14 cellular contexts compared by ENCODE assay signal in the genomic region with DNA sequence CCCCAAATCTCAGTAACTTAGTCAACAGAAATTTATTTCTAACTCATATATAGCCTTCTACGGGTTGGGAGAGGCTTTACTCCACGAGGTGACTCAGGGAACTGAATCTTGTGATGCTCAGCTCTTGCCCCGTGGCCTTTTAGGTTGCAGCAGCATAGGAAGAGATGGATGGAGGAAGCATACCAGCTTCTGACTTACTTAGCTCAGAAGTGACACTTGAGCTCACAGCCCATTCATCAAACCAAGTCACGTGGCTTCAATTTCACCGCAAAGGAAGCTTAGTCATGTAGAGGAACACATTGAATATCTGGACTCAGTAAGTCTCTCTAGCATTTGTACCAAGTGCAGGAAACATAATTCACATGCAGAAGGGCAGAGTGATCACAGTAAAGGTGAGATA.
DNase-seq lines count a peak whose midpoint lies in the region; ATAC-seq and TF ChIP-seq lines count a peak whose summit lies in the region.
"Had no signal": no experiment of that assay in that cellular context is flagged by ENCODE, and none has a peak within 500 bp of the region (broad histone marks: within the 10 kb centered on the region; RNA-seq: fewer than 3 reads in every experiment).

No MANE protein-coding gene starts in this region.

- no peak overlapping the region for H3K27ac ChIP-seq in breast epithelium

- no peaks in the 10 kb centered on the region for H3K36me3 ChIP-seq in breast epithelium

- POLR2A ChIA-PET in MCF 10A (lab: Yijun Ruan, JAX): no interaction called here

- H3K4me3 Mint-ChIP-seq in MCF 10A (ENCODE audit: unreplicated experiment): no peak overlapping the region
- H3K4me3 Mint-ChIP-seq in activated T-helper 2 cell treated with anti-CD3 and anti-CD28 coated beads, Interferon-gamma antibody, Interleukin-2, Interleukin-4, amounts not matched to agents 10 μg/mL and 5 μg/mL and 100 μg/mL, durations not matched to agents 14 hours and 24 hours and 36 hours (ENCODE audit: low read depth): no peak overlapping the region
- H3K4me3 Mint-ChIP-seq: neural crest cell had no signal

- peaks cover 16% of the 10 kb centered on the region for H3K27me3 Mint-ChIP-seq in MCF 10A (ENCODE audit: insufficient read depth, unreplicated experiment)
- no peaks in the 10 kb centered on the region for H3K27me3 Mint-ChIP-seq in activated T-helper 2 cell treated with anti-CD3 and anti-CD28 coated beads, Interferon-gamma antibody, Interleukin-2, Interleukin-4, amounts not matched to agents 10 μg/mL and 5 μg/mL and 100 μg/mL, durations not matched to agents 14 hours and 24 hours and 36 hours (ENCODE audit: low read depth)

- TF ChIP-seq CTCF in MCF 10A (IDR thresholded peaks at IDR 0.05; ENCODE audit: unreplicated experiment) (no peak), breast epithelium (IDR thresholded peaks at IDR 0.05) (no peak), cardiac fibroblast (IDR thresholded peaks at IDR 0.05; ENCODE audit: low read depth, low read length) (no peak)

- CTCF ChIA-PET in MCF 10A (lab: Yijun Ruan, JAX): interaction anchor here (1.0 kb wide), 1 partner anchor 11 kb away, joined by 3 read pairs; no protein-coding TSS in a partner anchor

- H3K27ac Mint-ChIP-seq in MCF 10A (ENCODE audit: low read depth, unreplicated experiment): no peak overlapping the region
- no peak overlapping the region for H3K27ac Mint-ChIP-seq in activated T-helper 2 cell treated with anti-CD3 and anti-CD28 coated beads, Interferon-gamma antibody, Interleukin-2, Interleukin-4, amounts not matched to agents 10 μg/mL and 5 μg/mL and 100 μg/mL, durations not matched to agents 14 hours and 24 hours and 36 hours

- H3K4me3 ChIP-seq in breast epithelium: no peak overlapping the region
- no peak overlapping the region for H3K4me3 ChIP-seq in cardiac fibroblast (replicated peaks in 1 of 2; ENCODE audit: low read depth in 2 of 2, low read length in 2 of 2)

- ATAC-seq in HG02623 (IDR thresholded peaks at IDR 0.05; ENCODE audit: unreplicated experiment): no peak

- intact Hi-C loops in MCF 10A (cut with micrococcal nuclease): no loop called here
- intact Hi-C loops in breast epithelium (cut with DNase I; ENCODE audit: low total_unique reads): loop anchor here (5.0 kb wide), 1 partner anchor 195 kb away; no protein-coding TSS in a partner anchor
- intact Hi-C loops in activated T-helper 2 cell treated with anti-CD3 and anti-CD28 coated beads, Interferon-gamma antibody, Interleukin-2, Interleukin-4, amounts not matched to agents 10 μg/mL and 5 μg/mL and 100 μg/mL, durations not matched to agents 14 hours and 24 hours and 36 hours (cut with micrococcal nuclease): no loop called here

- no TSS peak for BruUV-seq in MCF 10A (replicated peaks; lab: Mats Ljungman, UMichigan)

- no peak for TF ChIP-seq POLR2A in breast epithelium (IDR thresholded peaks at IDR 0.05)

- no peaks in the 10 kb centered on the region for H3K4me1 ChIP-seq in breast epithelium

- no peaks in the 10 kb centered on the region for H3K4me1 Mint-ChIP-seq in MCF 10A (ENCODE audit: insufficient read depth, unreplicated experiment)
- no peaks in the 10 kb centered on the region for H3K4me1 Mint-ChIP-seq in activated T-helper 2 cell treated with anti-CD3 and anti-CD28 coated beads, Interferon-gamma antibody, Interleukin-2, Interleukin-4, amounts not matched to agents 10 μg/mL and 5 μg/mL and 100 μg/mL, durations not matched to agents 14 hours and 24 hours and 36 hours (ENCODE audit: low read depth)
- H3K4me1 Mint-ChIP-seq: neural crest cell had no signal

- H3K27me3 ChIP-seq in breast epithelium: no peaks in the 10 kb centered on the region

- H3K9me3 Mint-ChIP-seq in MCF 10A (ENCODE audit: unreplicated experiment): no peaks in the 10 kb centered on the region
- peaks cover 7% of the 10 kb centered on the region for H3K9me3 Mint-ChIP-seq in activated T-helper 2 cell treated with anti-CD3 and anti-CD28 coated beads, Interferon-gamma antibody, Interleukin-2, Interleukin-4, amounts not matched to agents 10 μg/mL and 5 μg/mL and 100 μg/mL, durations not matched to agents 14 hours and 24 hours and 36 hours

- H3K36me3 Mint-ChIP-seq in MCF 10A (ENCODE audit: insufficient read depth, unreplicated experiment): no peaks in the 10 kb centered on the region
- no peaks in the 10 kb centered on the region for H3K36me3 Mint-ChIP-seq in activated T-helper 2 cell treated with anti-CD3 and anti-CD28 coated beads, Interferon-gamma antibody, Interleukin-2, Interleukin-4, amounts not matched to agents 10 μg/mL and 5 μg/mL and 100 μg/mL, durations not matched to agents 14 hours and 24 hours and 36 hours (ENCODE audit: low read depth)

- DNase-seq in MCF 10A (ENCODE audit: unreplicated experiment) (peak; percentile 55), breast epithelium (ENCODE audit: low spot score in 2 of 2) (no peak), NOMO-1 (lab: John Stamatoyannopoulos, UW; ENCODE audit: unreplicated experiment in 2 of 2) (peak; percentile 34 to 61), cardiac fibroblast (ENCODE audit: low read depth in 2 of 2) (peak; percentile 1 to 31), NCI-H524 treated with DMSO at 0.1 percent for 48 hours (lab: John Stamatoyannopoulos, UW) (no peak), DMS 273 (lab: John Stamatoyannopoulos, UW; ENCODE audit: unreplicated experiment) (no peak)
- no peak for DNase-seq in activated T-helper 2 cell treated with anti-CD3 and anti-CD28 coated beads, Interferon-gamma antibody, Interleukin-2, Interleukin-4, amounts not matched to agents 10 μg/mL and 5 μg/mL and 100 μg/mL, durations not matched to agents 14 hours and 24 hours and 36 hours (ENCODE audit: low spot score)
- DNase-seq: activated CD4-positive, alpha-beta T cell treated with anti-CD3 and anti-CD28 coated beads, Interleukin-2, amount 50 U/mL, for 1 hour; activated effector memory CD4-positive, alpha-beta T cell treated with anti-CD3 and anti-CD28 coated beads, Interleukin-2, amount 50 U/mL, for 16 hours; NCI-H748 treated with DMSO at 0.1 percent for 48 hours; stimulated activated CD4-positive, alpha-beta T cell treated with anti-CD3 and anti-CD28 coated beads, Interleukin-15, amount 100 ng/mL, for 24 hours; stimulated activated CD8-positive, alpha-beta memory T cell treated with anti-CD3 and anti-CD28 coated beads, Interleukin-4, amount 100 ng/mL, for 48 hours had no signal

- no peaks in the 10 kb centered on the region for H3K9me3 ChIP-seq in breast epithelium

Comparison
In these comparisons a context has a peak if more than half of its experiments do, and no peak if none do; other contexts are left out.
1. DNase-seq: peak in MCF 10A (single experiment), NOMO-1 (2 of 2) and cardiac fibroblast (2 of 2); none in breast epithelium (0 of 2), NCI-H524 treated with DMSO at 0.1 percent for 48 hours (single experiment), activated T-helper 2 cell treated with anti-CD3 and anti-CD28 coated beads, Interferon-gamma antibody, Interleukin-2, Interleukin-4, amounts not matched to agents 10 μg/mL and 5 μg/mL and 100 μg/mL, durations not matched to agents 14 hours and 24 hours and 36 hours (single experiment) and DMS 273 (single experiment).